ENCODE assay signal across 27 cellular contexts in the genomic region with DNA sequence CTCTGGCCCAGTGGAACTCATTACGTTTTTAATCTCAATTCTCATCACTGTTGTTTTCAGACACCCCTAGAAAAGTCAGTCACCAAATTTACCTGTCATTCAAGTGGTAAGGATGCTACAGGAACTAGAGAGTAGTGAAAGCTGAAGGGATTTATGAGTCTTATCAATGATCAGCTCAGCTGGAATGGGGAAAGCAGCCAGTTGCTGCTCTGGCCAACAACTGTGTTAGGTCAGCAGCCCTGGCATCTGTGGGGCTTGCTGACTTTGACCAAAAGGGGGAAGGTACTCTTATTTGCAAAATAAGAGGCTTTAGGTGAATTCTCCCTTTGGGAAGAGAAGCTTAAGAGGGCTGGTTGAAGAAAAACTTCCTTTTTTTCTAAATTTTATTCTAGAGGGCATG.
A peak's percentile ranks its signal among the peaks of the same experiment; 100 is the strongest.
DNase-seq lines count a peak whose midpoint lies in the region; ATAC-seq, FAIRE-seq and TF ChIP-seq lines count a peak whose summit lies in the region.
"Had no signal": no experiment of that assay in that cellular context is flagged by ENCODE, and none has a peak within 500 bp of the region (broad histone marks: within the 10 kb centered on the region; RNA-seq: fewer than 3 reads in every experiment).

No MANE protein-coding gene starts in this region.

- TF ChIP-seq EP300 in HepG2 (IDR thresholded peaks at IDR 0.05; ENCODE audit: low read depth in 2 of 2, low read length in 2 of 2) (no peak), HepG2 (CRISPR knock-in tag; IDR thresholded peaks at IDR 0.05; ENCODE audit: borderline replicate concordance) (no peak)

- H3K4me1 ChIP-seq in right lobe of liver (peaks cover 0 to 7% (median 0%) of the 10 kb centered on the region in 4 donors), HepG2 (ENCODE audit: insufficient read depth, low read length) (no peaks in the 10 kb centered on the region)

- no peaks in the 10 kb centered on the region for H3K9me3 Mint-ChIP-seq in memory B cell
- H3K9me3 Mint-ChIP-seq: activated CD4-positive, alpha-beta T cell treated with anti-CD3 and anti-CD28 coated beads, Interleukin-2, amount 10 ng/mL, durations not matched to agents 24 days and 14 days; activated naive CD8-positive, alpha-beta T cell treated with anti-CD3 and anti-CD28 coated beads, Interleukin-2, amount 10 ng/mL, durations not matched to agents 7 days and 5 days; CD8-positive, alpha-beta memory T cell; naive thymus-derived CD8-positive, alpha-beta T cell; stimulated activated naive CD8-positive, alpha-beta T cell treated with anti-CD3 and anti-CD28 coated beads, Interleukin-15, Interleukin-2, amounts not matched to agents 100 ng/mL and 50 ng/mL, for 24 hours; T-cell had no signal

- BruUV-seq in HepG2 (replicated peaks; lab: Mats Ljungman, UMichigan) = no TSS peak

- H3K27me3 Mint-ChIP-seq in memory B cell = no peaks in the 10 kb centered on the region
- H3K27me3 Mint-ChIP-seq: activated CD4-positive, alpha-beta T cell treated with anti-CD3 and anti-CD28 coated beads, Interleukin-2, amount 10 ng/mL, durations not matched to agents 24 days and 14 days; activated naive CD8-positive, alpha-beta T cell treated with anti-CD3 and anti-CD28 coated beads, Interleukin-2, amount 10 ng/mL, durations not matched to agents 7 days and 5 days; B cell; CD8-positive, alpha-beta memory T cell; naive thymus-derived CD8-positive, alpha-beta T cell; stimulated activated naive CD8-positive, alpha-beta T cell treated with anti-CD3 and anti-CD28 coated beads, Interleukin-15, Interleukin-2, amounts not matched to agents 100 ng/mL and 50 ng/mL, for 24 hours; T-cell had no signal

- ATAC-seq in right lobe of liver (peak; percentile 48 to 75 (median 62)), HepG2 (no peak), memory B cell (ENCODE audit: low read depth) (no peak), GM19395 (IDR thresholded peaks at IDR 0.05; ENCODE audit: unreplicated experiment) (no peak)
- ATAC-seq: naive thymus-derived CD8-positive, alpha-beta T cell; T-cell had no signal

- TF ChIP-seq POLR2A in right lobe of liver (IDR thresholded peaks at IDR 0.05) (no peak), HepG2 (IDR thresholded peaks at IDR 0.05; ENCODE audit: insufficient read depth in 1 of 2, low read depth in 2 of 2, low read length in 2 of 2) (no peak)

- H3K4me1 Mint-ChIP-seq in memory B cell = no peaks in the 10 kb centered on the region
- H3K4me1 Mint-ChIP-seq: B cell had no signal

- no peak for TF ChIP-seq CTCF in right lobe of liver (IDR thresholded peaks at IDR 0.05)
- no peak for TF ChIP-seq CTCF in HepG2 (CRISPR knock-in tag; IDR thresholded peaks at IDR 0.05)
- TF ChIP-seq CTCF in VCaP (conservative IDR thresholded peaks at IDR 0.05) = no peak

- H3K4me3 ChIP-seq in right lobe of liver (no peak overlapping the region), HepG2 (replicated peaks in 1 of 3; ENCODE audit: insufficient read depth in 1 of 3, low read depth in 2 of 3, low read length in 3 of 3) (no peak overlapping the region)
- H3K4me3 ChIP-seq: SJSA1, smooth muscle cell, testis had no signal

- no peak overlapping the region for H3K27ac ChIP-seq in right lobe of liver
- H3K27ac ChIP-seq in HepG2 (ENCODE audit: extremely low read length, insufficient read depth, low read length) = no peak overlapping the region
- H3K27ac ChIP-seq in VCaP = peak overlapping the region; percentile 64
- H3K27ac ChIP-seq: SJSA1, testis had no signal

- H3K4me2 ChIP-seq in HepG2 (ENCODE audit: low read depth, low read length) = no peak overlapping the region
- H3K4me2 ChIP-seq: smooth muscle cell had no signal

- H4K20me1 ChIP-seq in HepG2 (ENCODE audit: insufficient read depth, low read length) = no peaks in the 10 kb centered on the region

- peak overlapping the region; percentile 60 for H3K27ac Mint-ChIP-seq in memory B cell
- H3K27ac Mint-ChIP-seq: activated CD4-positive, alpha-beta T cell treated with anti-CD3 and anti-CD28 coated beads, Interleukin-2, amount 10 ng/mL, durations not matched to agents 24 days and 14 days; activated naive CD8-positive, alpha-beta T cell treated with anti-CD3 and anti-CD28 coated beads, Interleukin-2, amount 10 ng/mL, durations not matched to agents 7 days and 5 days; B cell; stimulated activated naive CD8-positive, alpha-beta T cell treated with anti-CD3 and anti-CD28 coated beads, Interleukin-15, Interleukin-2, amounts not matched to agents 100 ng/mL and 50 ng/mL, for 24 hours had no signal

- H3K79me2 ChIP-seq in HepG2 (ENCODE audit: insufficient read depth, low read length) = no peaks in the 10 kb centered on the region

- H3K4me3 Mint-ChIP-seq in memory B cell = no peak overlapping the region
- H3K4me3 Mint-ChIP-seq: activated CD4-positive, alpha-beta T cell treated with anti-CD3 and anti-CD28 coated beads, Interleukin-2, amount 10 ng/mL, durations not matched to agents 24 days and 14 days; activated naive CD8-positive, alpha-beta T cell treated with anti-CD3 and anti-CD28 coated beads, Interleukin-2, amount 10 ng/mL, durations not matched to agents 7 days and 5 days; B cell; CD8-positive, alpha-beta memory T cell; naive thymus-derived CD8-positive, alpha-beta T cell; stimulated activated naive CD8-positive, alpha-beta T cell treated with anti-CD3 and anti-CD28 coated beads, Interleukin-15, Interleukin-2, amounts not matched to agents 100 ng/mL and 50 ng/mL, for 24 hours; T-cell had no signal

- WGBS in right lobe of liver (ENCODE audit: insufficient coverage, low coverage, low lambda C conversion rate, missing lambda C conversion rate) = 38% methylated on average over 1 of the region's 1 CpG
- whole genome bisulfite sequencing in HepG2 (ENCODE audit: low lambda C conversion rate) = 92% methylated on average over 1 of the region's 1 CpG

- intact Hi-C loops in right lobe of liver (cut with DNase I) = no loop called here
- intact Hi-C loops in HepG2 (cut with micrococcal nuclease; ENCODE audit: unreplicated experiment) = no loop called here

- peaks cover 6% of the 10 kb centered on the region for H3K36me3 Mint-ChIP-seq in memory B cell

- TF ChIP-seq RAD21 in HepG2 (CRISPR knock-in tag; IDR thresholded peaks at IDR 0.05) = no peak

- POLR2A ChIA-PET in HepG2 (lab: Yijun Ruan, JAX) = interaction anchor here (1.5 kb wide), 1 partner anchor 121 kb away, joined by 4 read pairs; the partner anchor contains the start of gene MTMR3

- in situ Hi-C loops in HepG2 (cut with HindIII; ENCODE audit: extremely low pct_ligation_motif_present, low pct_unique_long_range_greater_than_20kb) = no loop called here

- no peak overlapping the region for H3K9ac ChIP-seq in HepG2 (ENCODE audit: insufficient read depth, low read depth, low read length)

- CTCF ChIA-PET in HepG2 (lab: Yijun Ruan, JAX; ENCODE audit: low intra/inter-chr PET ratio, low total read pairs) = no interaction called here

- no peaks in the 10 kb centered on the region for H3K27me3 ChIP-seq in right lobe of liver
- H3K27me3 ChIP-seq in HepG2 (ENCODE audit: control insufficient read depth in 1 of 2, insufficient read depth in 2 of 2, low read length in 2 of 2) = no peaks in the 10 kb centered on the region
- H3K27me3 ChIP-seq: SJSA1, testis had no signal

- FAIRE-seq in HepG2 (lab: Jason Lieb, UNC) = no peak
- FAIRE-seq: GM19239 had no signal

- no peak overlapping the region for H2AFZ ChIP-seq in HepG2 (ENCODE audit: low read length)

- H3K36me3 ChIP-seq in right lobe of liver (peaks cover 0 to 46% (median 8%) of the 10 kb centered on the region in 4 donors), HepG2 (replicated peaks in 1 of 2; ENCODE audit: control insufficient read depth in 1 of 2, insufficient read depth in 2 of 2, low read length in 2 of 2) (peaks cover 18 to 40% of the 10 kb centered on the region in 2 experiments; a peak in 4 of 5 replicates)

- H3K9me3 ChIP-seq in right lobe of liver = no peaks in the 10 kb centered on the region
- no peaks in the 10 kb centered on the region for H3K9me3 ChIP-seq in HepG2 (ENCODE audit: low read length)
- H3K9me3 ChIP-seq: SJSA1, testis had no signal

- DNase-seq in right lobe of liver (peak in 2 of 3 donors; percentile 39 to 66), HepG2 (ENCODE audit: low spot score) (no peak), memory B cell (ENCODE audit: low spot score in 2 of 2) (no peak), NCI-H1436 treated with DMSO at 0.1 percent for 48 hours (lab: John Stamatoyannopoulos, UW) (no peak), NCI-H69 (lab: John Stamatoyannopoulos, UW) (no peak)
- DNase-seq: activated CD4-positive, alpha-beta T cell treated with anti-CD3 and anti-CD28 coated beads, Interleukin-2, amount 10 ng/mL, durations not matched to agents 24 days and 14 days; activated gamma-delta T cell; activated naive CD8-positive, alpha-beta T cell treated with anti-CD3 and anti-CD28 coated beads, Interleukin-2, amount 10 ng/mL, durations not matched to agents 7 days and 5 days; aorta; CD8-positive, alpha-beta memory T cell; EL; H7; Kasumi-1; midbrain; naive thymus-derived CD8-positive, alpha-beta T cell; NCI-H146; NCI-H226; NCI-H748 treated with DMSO at 0.1 percent for 48 hours; T-cell; testis had no signal

TF ChIP-seq in HepG2, 621 proteins besides CTCF, POLR2A, EP300 and RAD21 (continues in another document):
- TF ChIP-seq, protein P1, sequence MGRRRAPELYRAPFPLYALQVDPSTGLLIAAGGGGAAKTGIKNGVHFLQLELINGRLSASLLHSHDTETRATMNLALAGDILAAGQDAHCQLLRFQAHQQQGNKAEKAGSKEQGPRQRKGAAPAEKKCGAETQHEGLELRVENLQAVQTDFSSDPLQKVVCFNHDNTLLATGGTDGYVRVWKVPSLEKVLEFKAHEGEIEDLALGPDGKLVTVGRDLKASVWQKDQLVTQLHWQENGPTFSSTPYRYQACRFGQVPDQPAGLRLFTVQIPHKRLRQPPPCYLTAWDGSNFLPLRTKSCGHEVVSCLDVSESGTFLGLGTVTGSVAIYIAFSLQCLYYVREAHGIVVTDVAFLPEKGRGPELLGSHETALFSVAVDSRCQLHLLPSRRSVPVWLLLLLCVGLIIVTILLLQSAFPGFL (CRISPR knock-in tag; IDR thresholded peaks at IDR 0.05) = no peak
- TF ChIP-seq CHD2 (IDR thresholded peaks at IDR 0.05; ENCODE audit: low read depth, low read length) (no peak), ZNF3 (CRISPR knock-in tag; IDR thresholded peaks at IDR 0.05) (no peak)

Comparison
In these comparisons a context has a peak if more than half of its experiments do, and no peak if none do; other contexts are left out.
1. ATAC-seq: peak in right lobe of liver (4 of 4); none in HepG2 (single experiment), memory B cell (single experiment) and GM19395 (single experiment).
2. DNase-seq: peak in right lobe of liver (2 of 3); none in HepG2 (single experiment), memory B cell (0 of 2), NCI-H1436 treated with DMSO at 0.1 percent for 48 hours (single experiment) and NCI-H69 (single experiment).